33 cellular contexts compared by ENCODE assay signal in the genomic region with DNA sequence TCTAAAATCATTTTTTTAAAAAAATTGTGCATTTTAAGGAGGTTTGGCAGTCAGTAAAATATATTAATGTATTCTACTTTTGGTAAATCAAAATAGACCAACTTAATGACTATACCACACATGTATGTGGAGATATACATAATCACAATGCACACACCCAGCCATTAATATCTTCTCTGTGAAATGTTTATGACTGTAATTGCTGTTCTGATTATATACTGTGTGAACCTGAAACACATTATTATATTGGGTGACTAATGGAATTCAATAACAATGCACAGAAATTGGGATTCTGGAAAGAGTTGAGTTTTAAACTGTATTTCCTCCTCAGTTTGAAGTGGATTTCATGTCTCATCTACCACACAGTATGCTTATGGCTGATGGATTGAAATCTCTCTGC.
"Had no signal": no experiment of that assay in that cellular context is flagged by ENCODE, and none has a peak within 500 bp of the region (broad histone marks: within the 10 kb centered on the region; RNA-seq: fewer than 3 reads in every experiment).

No MANE protein-coding gene starts in this region.

- FAIRE-seq: astrocyte, TTC549 had no signal

- H3K4me3 ChIP-seq: adrenal gland, body of pancreas, breast epithelium had no signal

- ATAC-seq: activated CD8-positive, alpha-beta T cell treated with anti-CD3 and anti-CD28 coated beads for 36 hours; activated naive CD4-positive, alpha-beta T cell treated with anti-CD3 and anti-CD28 coated beads, Interleukin-2, amount 50 U/mL, for 72 hours; activated T-cell treated with anti-CD3 and anti-CD28 coated beads, Interleukin-2, amount 50 U/mL, for 4 hours; activated T-cell treated with anti-CD3 and anti-CD28 coated beads, Interleukin-2, amount 50 U/mL, for 72 hours; activated T-helper 17 cell treated with anti-CD3 and anti-CD28 coated beads, Interleukin-2, amount 50 U/mL, for 72 hours; body of pancreas had no signal

- H3K9me3 ChIP-seq: adrenal gland, body of pancreas, breast epithelium had no signal

- H3K27ac ChIP-seq: adrenal gland, body of pancreas, brain microvascular endothelial cell, breast epithelium, VCaP had no signal

- H3K4me1 ChIP-seq: breast epithelium had no signal

- DNase-seq: activated B cell treated with CpG ODN at 0.5 μM for 24 hours; activated CD4-positive, alpha-beta memory T cell treated with anti-CD3 and anti-CD28 coated beads for 36 hours; activated CD4-positive, alpha-beta T cell treated with anti-CD3 and anti-CD28 coated beads for 4 hours; activated CD4-positive, alpha-beta T cell treated with anti-CD3 and anti-CD28 coated beads, Interleukin-2, amount 10 ng/mL, durations not matched to agents 24 days and 14 days; activated CD4-positive, alpha-beta T cell treated with anti-CD3 and anti-CD28 coated beads, Interleukin-2, amount 50 U/mL, for 1 hour; activated CD4-positive, alpha-beta T cell treated with anti-CD3 and anti-CD28 coated beads, Interleukin-2, amount 50 U/mL, for 4 hours; activated CD4-positive, CD25-positive, alpha-beta regulatory T cell treated with anti-CD3 and anti-CD28 coated beads, Interleukin-2, amount 50 U/mL, for 72 hours; activated CD8-positive, alpha-beta memory T cell treated with anti-CD3 and anti-CD28 coated beads, Interleukin-2, amount 50 U/mL, for 4 hours; activated CD8-positive, alpha-beta T cell treated with anti-CD3 and anti-CD28 coated beads for 36 hours; activated effector memory CD4-positive, alpha-beta T cell treated with anti-CD3 and anti-CD28 coated beads, Interleukin-2, amount 50 U/mL, for 16 hours; activated gamma-delta T cell treated with Interleukin-2 at 50 U/mL for 16 hours; activated naive CD4-positive, alpha-beta T cell; activated naive CD4-positive, alpha-beta T cell treated with anti-CD3 and anti-CD28 coated beads for 36 hours; activated naive CD4-positive, alpha-beta T cell treated with anti-CD3 and anti-CD28 coated beads, Interleukin-2, amount 50 U/mL, for 16 hours; activated naive CD8-positive, alpha-beta T cell treated with anti-CD3 and anti-CD28 coated beads for 36 hours; activated T-cell treated with anti-CD3 and anti-CD28 coated beads for 4 hours; activated T-cell treated with anti-CD3 and anti-CD28 coated beads, Interleukin-2, amount 50 U/mL, for 1 hour; activated T-cell treated with anti-CD3 and anti-CD28 coated beads, Interleukin-2, amount 50 U/mL, for 4 hours; activated T-cell treated with anti-CD3 and anti-CD28 coated beads, Interleukin-2, amount 50 U/mL, for 72 hours; adrenal gland; amniotic stem cell; aorta; body of pancreas; brain microvascular endothelial cell; central memory CD4-positive, alpha-beta T cell; T-helper 2 cell; T-helper 9 cell had no signal

- H3K36me3 ChIP-seq: adrenal gland, brain microvascular endothelial cell, breast epithelium had no signal

- H3K27me3 ChIP-seq: adrenal gland, body of pancreas, brain microvascular endothelial cell, breast epithelium had no signal
